In the genomic region with DNA sequence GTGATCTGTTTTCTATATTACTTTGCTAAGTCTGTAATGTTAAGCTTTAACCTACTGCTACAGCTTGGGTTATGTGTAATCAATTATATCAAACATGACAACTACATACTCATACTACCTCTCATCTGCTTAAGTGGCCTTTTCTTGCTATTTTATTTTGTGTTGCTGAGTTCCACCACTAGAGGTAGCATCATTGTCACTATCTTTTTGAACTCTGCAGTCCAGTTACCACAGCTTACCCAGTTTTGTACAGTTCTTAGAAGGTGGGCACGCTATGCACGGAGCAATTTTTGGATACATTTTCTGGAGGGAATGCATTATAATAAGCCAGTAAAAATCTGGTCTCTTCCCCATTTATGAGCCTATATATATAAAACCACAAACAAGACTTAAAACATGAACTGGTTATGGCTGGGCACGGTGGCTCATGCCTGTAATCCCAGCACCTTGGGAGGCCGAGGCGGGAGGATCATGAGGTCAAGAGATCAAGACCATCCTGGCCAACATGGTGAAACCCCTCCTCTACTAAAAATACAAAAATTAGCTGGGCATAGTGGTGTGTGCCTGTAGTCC, we compare ENCODE assay signal across 8 cellular contexts. TPM values are rescaled to one million over a fixed set of nuclear protein-coding genes. Genes with fewer than 3 reads are reported as not detected.
DNase-seq lines count a peak whose midpoint lies in the region; ATAC-seq and TF ChIP-seq lines count a peak whose summit lies in the region.

No MANE protein-coding gene starts in this region.

- no peak overlapping the region for H3K4me3 Mint-ChIP-seq in naive B cell

- intact Hi-C loops in dorsolateral prefrontal cortex (cut with DNase I), result loop anchor here (5.0 to 10.0 kb wide), 4 partner anchors 45 to 98 kb away; a partner anchor contains a TSS

- peak; percentile 63 for ATAC-seq in GM21576 (IDR thresholded peaks at IDR 0.05; ENCODE audit: unreplicated experiment)
- peak; percentile 43 to 58 for ATAC-seq in naive B cell (ENCODE audit: low read depth in 2 of 2)
- ATAC-seq in HG03045 (IDR thresholded peaks at IDR 0.05; ENCODE audit: unreplicated experiment), result no peak
- ATAC-seq in GM18498 (IDR thresholded peaks at IDR 0.05; ENCODE audit: unreplicated experiment), result no peak

- no peaks in the 10 kb centered on the region for H3K36me3 Mint-ChIP-seq in naive B cell

- no peak overlapping the region for H3K27ac Mint-ChIP-seq in naive B cell

- H3K27ac ChIP-seq in dorsolateral prefrontal cortex, result peak overlapping the region in 55 of 59 donors; percentile 1 to 100 (median 92)

- TF ChIP-seq CTCF in dorsolateral prefrontal cortex (IDR thresholded peaks at IDR 0.05 in 54 of 56, conservative IDR thresholded peaks at IDR 0.05 in 2 of 56; ENCODE audit: low read depth in 1 of 56, partially characterized antibody in 56 of 56), result peak; percentile 45 to 79 (median 68)

- H3K27me3 ChIP-seq in dorsolateral prefrontal cortex, result no peaks in the 10 kb centered on the region

- peaks cover 0 to 5% (median 4%) of the 10 kb centered on the region in 3 donors for H3K4me1 Mint-ChIP-seq in naive B cell

- H3K4me3 ChIP-seq in dorsolateral prefrontal cortex, result no peak overlapping the region

- no peaks in the 10 kb centered on the region for H3K9me3 Mint-ChIP-seq in naive B cell

- DNase-seq in D341Med (ENCODE audit: low spot score) (peak; percentile 52), NCI-H526 treated with DMSO at 0.1 percent for 48 hours (lab: John Stamatoyannopoulos, UW) (peak; percentile 14), dorsolateral prefrontal cortex (no peak), naive B cell (peak; percentile 29), middle frontal gyrus (ENCODE audit: extremely low spot score, low spot score) (no peak)

- H3K27me3 Mint-ChIP-seq in naive B cell, result no peaks in the 10 kb centered on the region

RNA-seq across cellular contexts. Expression of a gene that starts 48.5 kb away (rescaled TPM):
- total RNA-seq in dorsolateral prefrontal cortex, result 10 to 100 TPM; 17.4 to 41.1 (median 25.1) TPM
- polyA plus RNA-seq in naive B cell (ENCODE audit: low read depth in 6 of 6), result 10 to 100 TPM; 62.6 to 89.9 (median 71.4) TPM

RNA-seq across cellular contexts. Expression of a gene that starts 59.7 kb away (rescaled TPM):
- total RNA-seq in dorsolateral prefrontal cortex, result 100 to 1,000 TPM in 60 of 120 experiments, 10 to 100 TPM in 60; 29.5 to 146 (median 100.0) TPM
- polyA plus RNA-seq in naive B cell (ENCODE audit: low read depth in 6 of 6), result 1 to 10 TPM; 2.1 to 7.1 (median 5.2) TPM

Comparison
In these comparisons a context has a peak if more than half of its experiments do, and no peak if none do; other contexts are left out.
1. DNase-seq: peak in D341Med (single experiment), NCI-H526 treated with DMSO at 0.1 percent for 48 hours (single experiment) and naive B cell (single experiment); none in dorsolateral prefrontal cortex (0 of 10) and middle frontal gyrus (single experiment).
2. ATAC-seq: peak in GM21576 (single experiment) and naive B cell (2 of 2); none in HG03045 (single experiment) and GM18498 (single experiment).